ENCODE assay signal across 18 cellular contexts in genomic region chr20:11436113-11436890, GRCh38.
"Had no signal": no experiment of that assay in that cellular context is flagged by ENCODE, and none has a peak within 500 bp of the region (broad histone marks: within the 10 kb centered on the region; RNA-seq: fewer than 3 reads in every experiment).

No MANE protein-coding gene starts in this region.

- DNase-seq: activated CD4-positive, alpha-beta T cell treated with anti-CD3 and anti-CD28 coated beads, Interleukin-2, amount 10 ng/mL, durations not matched to agents 24 days and 14 days; activated CD8-positive, alpha-beta T cell treated with anti-CD3 and anti-CD28 coated beads for 36 hours; activated naive CD4-positive, alpha-beta T cell treated with Interleukin-2 at 50 U/mL for 16 hours; activated naive CD8-positive, alpha-beta T cell treated with anti-CD3 and anti-CD28 coated beads, Interleukin-2, amount 10 ng/mL, durations not matched to agents 7 days and 5 days; activated T-cell treated with anti-CD3 and anti-CD28 coated beads, Interleukin-2, amount 50 U/mL, for 24 hours; amygdala; body of pancreas; effector memory CD8-positive, alpha-beta T cell; foreskin melanocyte; hypothalamus; kidney; left ventricle myocardium inferior; nephron progenitor cell; nucleus accumbens; stimulated activated CD4-positive, alpha-beta T cell treated with anti-CD3 and anti-CD28 coated beads, Interleukin-12 subunit alpha, Interleukin-12 subunit beta, amount 100 ng/mL, for 4 hours; stimulated activated CD4-positive, alpha-beta T cell treated with anti-CD3 and anti-CD28 coated beads, Interleukin-1b, Interleukin-23, amount 100 ng/mL, for 48 hours; stimulated activated CD8-positive, alpha-beta memory T cell treated with anti-CD3 and anti-CD28 coated beads, Interleukin-4, amount 100 ng/mL, for 48 hours; stimulated activated naive CD4-positive, alpha-beta T cell had no signal

- ATAC-seq: activated CD8-positive, alpha-beta T cell treated with anti-CD3 and anti-CD28 coated beads for 36 hours; body of pancreas; effector memory CD8-positive, alpha-beta T cell had no signal
